Comparison of ENCODE assay signal across 26 cellular contexts in genomic region chr5:148990817-148991216, GRCh38.
DNase-seq lines count a peak whose midpoint lies in the region; ATAC-seq, FAIRE-seq and TF ChIP-seq lines count a peak whose summit lies in the region.
"Had no signal": no experiment of that assay in that cellular context is flagged by ENCODE, and none has a peak within 500 bp of the region (broad histone marks: within the 10 kb centered on the region; RNA-seq: fewer than 3 reads in every experiment).

No MANE protein-coding gene starts in this region.

- H3K4me3 ChIP-seq in mammary epithelial cell (replicated peaks in 1 of 3; ENCODE audit: insufficient read depth in 1 of 3, low read depth in 2 of 3, low read length in 3 of 3): no peak overlapping the region
- H3K4me3 ChIP-seq in breast epithelium: no peak overlapping the region
- no peak overlapping the region for H3K4me3 ChIP-seq in RWPE2 (ENCODE audit: severe bottlenecking)
- no peak overlapping the region for H3K4me3 ChIP-seq in keratinocyte (ENCODE audit: control insufficient read depth in 2 of 3, extremely low read depth in 1 of 3, insufficient read depth in 2 of 3, low read depth in 1 of 3, low read length in 3 of 3)
- H3K4me3 ChIP-seq: A549; BLaER1 treated with 17β-estradiol and CSF1 and Interleukin-3, amounts not matched to agents 10 nM and 100 nM; GM12878 had no signal

- H4K20me1 ChIP-seq in mammary epithelial cell (ENCODE audit: insufficient read depth, low read length): no peaks in the 10 kb centered on the region
- no peaks in the 10 kb centered on the region for H4K20me1 ChIP-seq in keratinocyte (ENCODE audit: control insufficient read depth, extremely low read depth, insufficient read depth, low read length)
- H4K20me1 ChIP-seq: BLaER1 treated with 17β-estradiol and CSF1 and Interleukin-3, amounts not matched to agents 10 nM and 100 nM had no signal

- no peak overlapping the region for H3K4me2 ChIP-seq in mammary epithelial cell (ENCODE audit: insufficient read depth, low read depth, low read length)
- H3K4me2 ChIP-seq in keratinocyte (ENCODE audit: control insufficient read depth, extremely low read depth, insufficient read depth, low read depth, low read length): no peak overlapping the region
- H3K4me2 ChIP-seq: A549; BLaER1 treated with 17β-estradiol and CSF1 and Interleukin-3, amounts not matched to agents 10 nM and 100 nM had no signal

- H3K27ac Mint-ChIP-seq in Calu3 (ENCODE audit: unreplicated experiment): no peak overlapping the region
- H3K27ac Mint-ChIP-seq: B cell; CD4-positive, alpha-beta T cell; CD8-positive, alpha-beta T cell had no signal

- BruUV-seq in mammary epithelial cell (replicated peaks; lab: Mats Ljungman, UMichigan) (no TSS peak), Calu3 (replicated peaks; lab: Mats Ljungman, UMichigan) (no TSS peak)

- intact Hi-C loops in mammary epithelial cell (cut with micrococcal nuclease) (loop anchor here (1.0 kb wide), 1 partner anchor 20 kb away; no protein-coding TSS in a partner anchor), breast epithelium (cut with DNase I; ENCODE audit: low total_unique reads) (no loop called here), Calu3 (cut with micrococcal nuclease; ENCODE audit: unreplicated experiment) (no loop called here)

- H3K27me3 ChIP-seq in mammary epithelial cell (ENCODE audit: insufficient read depth, low read length) (no peaks in the 10 kb centered on the region), breast epithelium (no peaks in the 10 kb centered on the region), RWPE2 (ENCODE audit: insufficient read depth, poor library complexity, severe bottlenecking) (no peaks in the 10 kb centered on the region), keratinocyte (ENCODE audit: control insufficient read depth, extremely low read depth, insufficient read depth, low read length) (no peaks in the 10 kb centered on the region)
- H3K27me3 ChIP-seq: BLaER1 treated with 17β-estradiol and CSF1 and Interleukin-3, amounts not matched to agents 10 nM and 100 nM had no signal

- 90% methylated on average over 1 of the region's 1 CpG for WGBS in mammary epithelial cell (ENCODE audit: low coverage, missing lambda C conversion rate)

- in situ Hi-C loops in mammary epithelial cell (cut with MboI; ENCODE audit: low sequenced_read_pairs in 2 of 2): loop anchor here in 1 of 2 donors (10.0 kb wide), 1 partner anchor 166 kb away; the partner anchor contains the start of gene ADRB2
- in situ Hi-C loops in GM13977 (cut with MboI; ENCODE audit: low pct_unique_long_range_greater_than_20kb, low sequenced_read_pairs, unreplicated experiment): no loop called here

- H3K79me2 ChIP-seq in mammary epithelial cell (ENCODE audit: insufficient read depth, low read length) (no peaks in the 10 kb centered on the region), keratinocyte (ENCODE audit: control insufficient read depth, insufficient read depth, low read length) (no peaks in the 10 kb centered on the region)

- no peaks in the 10 kb centered on the region for H3K36me3 Mint-ChIP-seq in Calu3 (ENCODE audit: insufficient read depth, unreplicated experiment)
- H3K36me3 Mint-ChIP-seq: CD8-positive, alpha-beta T cell had no signal

- no peaks in the 10 kb centered on the region for H3K27me3 Mint-ChIP-seq in Calu3 (ENCODE audit: unreplicated experiment)

- TF ChIP-seq POLR2A in breast epithelium (IDR thresholded peaks at IDR 0.05): no peak

- FAIRE-seq in keratinocyte (lab: Jason Lieb, UNC): no peak
- FAIRE-seq: A549, GM12878, GM12892, GM19239 had no signal

- H3K4me1 Mint-ChIP-seq in Calu3 (ENCODE audit: low read depth, unreplicated experiment): peaks cover 34% of the 10 kb centered on the region
- H3K4me1 Mint-ChIP-seq: B cell had no signal

- no peak overlapping the region for H2AFZ ChIP-seq in mammary epithelial cell (ENCODE audit: low read depth, low read length)
- H2AFZ ChIP-seq in keratinocyte (ENCODE audit: control insufficient read depth, low read length): no peak overlapping the region

- H3K36me3 ChIP-seq in mammary epithelial cell (ENCODE audit: insufficient read depth, low read length) (no peaks in the 10 kb centered on the region), breast epithelium (no peaks in the 10 kb centered on the region), RWPE2 (ENCODE audit: low read depth) (no peaks in the 10 kb centered on the region), keratinocyte (ENCODE audit: control insufficient read depth in 2 of 2, extremely low read depth in 1 of 2, insufficient read depth in 2 of 2, low read length in 2 of 2) (no peaks in the 10 kb centered on the region)
- H3K36me3 ChIP-seq: BLaER1 treated with 17β-estradiol and CSF1 and Interleukin-3, amounts not matched to agents 10 nM and 100 nM had no signal

- H3K27ac ChIP-seq in mammary epithelial cell (ENCODE audit: insufficient read depth, low read depth, low read length) (peak overlapping the region; percentile 56), breast epithelium (no peak overlapping the region), RWPE2 (ENCODE audit: poor library complexity, severe bottlenecking) (peak overlapping the region; percentile 66), epithelial cell of prostate (peak overlapping the region; percentile 98), keratinocyte (ENCODE audit: control insufficient read depth, insufficient read depth, low read length) (peak overlapping the region; percentile 86), caudate nucleus (ENCODE audit: low read depth, low read length) (no peak overlapping the region)
- H3K27ac ChIP-seq: 22Rv1; A549; BLaER1 treated with 17β-estradiol and CSF1 and Interleukin-3, amounts not matched to agents 10 nM and 100 nM; C4-2B had no signal

- H3K9me3 ChIP-seq in mammary epithelial cell (replicated peaks; ENCODE audit: insufficient read depth, low read length): no peaks in the 10 kb centered on the region
- H3K9me3 ChIP-seq in breast epithelium: no peaks in the 10 kb centered on the region
- H3K9me3 ChIP-seq in RWPE2 (ENCODE audit: severe bottlenecking): no peaks in the 10 kb centered on the region
- H3K9me3 ChIP-seq in keratinocyte (ENCODE audit: control insufficient read depth, low read depth, low read length): no peaks in the 10 kb centered on the region
- H3K9me3 ChIP-seq: A549; BLaER1 treated with 17β-estradiol and CSF1 and Interleukin-3, amounts not matched to agents 10 nM and 100 nM; Caco-2 had no signal

- CTCF ChIA-PET in mammary epithelial cell (lab: Charles Lee; ENCODE audit: low non-redundant PET) (no interaction called here), Calu3 (lab: Charles Lee) (interaction anchor here (1.2 to 1.5 kb wide), 2 partner anchors 33 to 260 kb away, joined by 3 read pairs; no protein-coding TSS in a partner anchor)

- ATAC-seq in RWPE2 (ENCODE audit: low read depth): no peak
- ATAC-seq: A549; CD8-positive, alpha-beta T cell; GM12878 had no signal

- TF ChIP-seq CTCF in mammary epithelial cell (conservative IDR thresholded peaks at IDR 0.05 in 1 of 2, IDR thresholded peaks at IDR 0.05 in 1 of 2; ENCODE audit: extremely low read depth in 1 of 2, insufficient read depth in 1 of 2, low read depth in 1 of 2, low read length in 2 of 2) (no peak), breast epithelium (IDR thresholded peaks at IDR 0.05) (no peak), RWPE2 (IDR thresholded peaks at IDR 0.05; ENCODE audit: poor library complexity, severe bottlenecking) (no peak), keratinocyte (optimal IDR thresholded peaks at IDR 0.05 in 1 of 3, IDR thresholded peaks at IDR 0.05 in 1 of 3, conservative IDR thresholded peaks at IDR 0.05 in 1 of 3; ENCODE audit: extremely low read depth in 1 of 3, insufficient read depth in 2 of 3, low read length in 3 of 3) (no peak), GM13977 (IDR thresholded peaks at IDR 0.05; ENCODE audit: extremely low read depth, insufficient read depth, missing control alignments) (no peak), Calu3 (IDR thresholded peaks at IDR 0.05; ENCODE audit: unreplicated experiment) (no peak)

- DNase-seq in mammary epithelial cell: no peak
- no peak for DNase-seq in breast epithelium (ENCODE audit: low spot score in 2 of 2)
- no peak for DNase-seq in RWPE2 (ENCODE audit: low spot score)
- no peak for DNase-seq in epithelial cell of prostate (ENCODE audit: low read depth, low spot score)
- no peak for DNase-seq in keratinocyte (ENCODE audit: low read depth, low spot score)
- DNase-seq in GM13977 (ENCODE audit: low spot score): no peak
- no peak for DNase-seq in Calu3
- no peak for DNase-seq in caudate nucleus (lab: John Stamatoyannopoulos, UW)
- DNase-seq: AML-193; Caco-2; CD4-positive, alpha-beta T cell; CD8-positive, alpha-beta T cell; DMS 273 treated with DMSO at 0.1 percent for 48 hours; DMS153; DMS79; DND-41; EL; GDM1 had no signal

- H3K9me1 ChIP-seq in keratinocyte (ENCODE audit: control insufficient read depth, extremely low read depth, insufficient read depth, low read length): no peaks in the 10 kb centered on the region

- dilution Hi-C loops in mammary epithelial cell (cut with HindIII; ENCODE audit: low sequenced_read_pairs) (no loop called here), keratinocyte (cut with MboI; ENCODE audit: extremely low pct_ligation_motif_present, low sequenced_read_pairs) (no loop called here)

- no peak overlapping the region for H3K4me3 Mint-ChIP-seq in Calu3 (ENCODE audit: low read depth, unreplicated experiment)
- H3K4me3 Mint-ChIP-seq: B cell; CD4-positive, alpha-beta T cell; CD8-positive, alpha-beta T cell had no signal

- peaks cover 48% of the 10 kb centered on the region for H3K4me1 ChIP-seq in mammary epithelial cell (ENCODE audit: insufficient read depth, low read length)
- H3K4me1 ChIP-seq in breast epithelium: no peaks in the 10 kb centered on the region
- peaks cover 30% of the 10 kb centered on the region for H3K4me1 ChIP-seq in RWPE2 (ENCODE audit: insufficient read depth, poor library complexity, severe bottlenecking)
- peaks cover 58% of the 10 kb centered on the region for H3K4me1 ChIP-seq in keratinocyte (ENCODE audit: control insufficient read depth, extremely low read depth, insufficient read depth, low read length)
- H3K4me1 ChIP-seq: A549; BLaER1 treated with 17β-estradiol and CSF1 and Interleukin-3, amounts not matched to agents 10 nM and 100 nM had no signal

- no peak overlapping the region for H3K9ac ChIP-seq in mammary epithelial cell (ENCODE audit: insufficient read depth, low read length)
- peak overlapping the region; percentile 44 for H3K9ac ChIP-seq in keratinocyte (ENCODE audit: control insufficient read depth, extremely low read depth, insufficient read depth, low read length)
- H3K9ac ChIP-seq: BLaER1 treated with 17β-estradiol and CSF1 and Interleukin-3, amounts not matched to agents 10 nM and 100 nM had no signal

- peaks cover 2% of the 10 kb centered on the region for H3K9me3 Mint-ChIP-seq in Calu3 (ENCODE audit: low read depth, unreplicated experiment)
- H3K9me3 Mint-ChIP-seq: CD4-positive, alpha-beta T cell; CD8-positive, alpha-beta T cell had no signal

Comparison
In these comparisons a context has a peak if more than half of its experiments do, and no peak if none do; other contexts are left out.
1. H3K27ac ChIP-seq: peak in mammary epithelial cell (single experiment), RWPE2 (single experiment), epithelial cell of prostate (single experiment) and keratinocyte (single experiment); none in breast epithelium (0 of 2) and caudate nucleus (single experiment).